In genomic region chr11:134907636-134908035, GRCh38 we compare ENCODE assay signal across 31 cellular contexts.
A peak's percentile ranks its signal among the peaks of the same experiment; 100 is the strongest.
DNase-seq lines count a peak whose midpoint lies in the region; ATAC-seq and TF ChIP-seq lines count a peak whose summit lies in the region.
"Had no signal": no experiment of that assay in that cellular context is flagged by ENCODE, and none has a peak within 500 bp of the region (broad histone marks: within the 10 kb centered on the region; RNA-seq: fewer than 3 reads in every experiment).

No MANE protein-coding gene starts in this region.

- ATAC-seq in Panc1: 0 out of 2 replicates have a peak, but pooled peaks have one; percentile 32
- ATAC-seq: A549; CD8-positive, alpha-beta T cell had no signal

- H4K20me1 ChIP-seq in BLaER1: no peaks in the 10 kb centered on the region
- H4K20me1 ChIP-seq: BLaER1 treated with 17β-estradiol and CSF1 and Interleukin-3, amounts not matched to agents 10 nM and 100 nM had no signal

- CTCF ChIA-PET in Panc1 (lab: Charles Lee): no interaction called here
- CTCF ChIA-PET in activated CD4-positive, alpha-beta memory T cell treated with anti-CD3 and anti-CD28 coated beads, Interleukin-2, amount 10 ng/mL, durations not matched to agents 7 days and 5 days (lab: Charles Lee): no interaction called here

- no peak for TF ChIP-seq EP300 in esophagus muscularis mucosa (IDR thresholded peaks at IDR 0.05)

- no peaks in the 10 kb centered on the region for H3K9me3 Mint-ChIP-seq in activated CD4-positive, alpha-beta memory T cell treated with anti-CD3 and anti-CD28 coated beads, Interleukin-2, amount 10 ng/mL, durations not matched to agents 7 days and 5 days
- H3K9me3 Mint-ChIP-seq: CD4-positive, alpha-beta memory T cell; CD4-positive, alpha-beta T cell; CD8-positive, alpha-beta T cell had no signal

- H3K4me1 ChIP-seq in BLaER1 (peaks cover 29% of the 10 kb centered on the region), Panc1 (ENCODE audit: control insufficient read depth, insufficient read depth, low read length) (no peaks in the 10 kb centered on the region), esophagus muscularis mucosa (peaks cover 0 to 14% (median 3%) of the 10 kb centered on the region in 4 donors)
- H3K4me1 ChIP-seq: A549, BE2C, Caco-2 had no signal

- 0 out of 2 replicates have a peak overlapping the region, but pooled peaks have one; percentile 90 for H3K4me2 ChIP-seq in BLaER1
- H3K4me2 ChIP-seq: A549 had no signal

- DNase-seq in Panc1 (ENCODE audit: low read depth, low spot score) (no peak), esophagus muscularis mucosa (ENCODE audit: extremely low spot score) (peak; percentile 55), SK-N-DZ (ENCODE audit: low spot score) (no peak), COR-L47 (lab: John Stamatoyannopoulos, UW) (no peak)
- DNase-seq in activated CD4-positive, alpha-beta memory T cell treated with anti-CD3 and anti-CD28 coated beads, Interleukin-2, amount 10 ng/mL, durations not matched to agents 7 days and 5 days: no peak
- DNase-seq: 8988T; ACHN; AML-193; BE2C; C1 segment of cervical spinal cord; Caco-2; Calu3; CD4-positive, alpha-beta memory T cell; CD4-positive, alpha-beta T cell; CD4-positive, CD25-positive, alpha-beta regulatory T cell; CD8-positive, alpha-beta memory T cell; CD8-positive, alpha-beta T cell; DMS 273 treated with DMSO at 0.1 percent for 48 hours; DMS153; DMS53; DMS79; DMS79 treated with DMSO at 0.1 percent for 48 hours; DND-41; EL had no signal

- H3K9me3 ChIP-seq in BLaER1: no peaks in the 10 kb centered on the region
- no peaks in the 10 kb centered on the region for H3K9me3 ChIP-seq in Panc1 (ENCODE audit: control insufficient read depth, insufficient read depth, low read depth, low read length)
- no peaks in the 10 kb centered on the region for H3K9me3 ChIP-seq in esophagus muscularis mucosa
- H3K9me3 ChIP-seq: A549; BE2C; BLaER1 treated with 17β-estradiol and CSF1 and Interleukin-3, amounts not matched to agents 10 nM and 100 nM; Caco-2 had no signal

- 87% methylated on average over 5 of the region's 5 CpGs for WGBS in esophagus muscularis mucosa

- TF ChIP-seq CTCF in Panc1 (IDR thresholded peaks at IDR 0.05) (no peak), esophagus muscularis mucosa (IDR thresholded peaks at IDR 0.05) (no peak)

- no peaks in the 10 kb centered on the region for H3K27me3 Mint-ChIP-seq in activated CD4-positive, alpha-beta memory T cell treated with anti-CD3 and anti-CD28 coated beads, Interleukin-2, amount 10 ng/mL, durations not matched to agents 7 days and 5 days
- H3K27me3 Mint-ChIP-seq: CD4-positive, CD25-positive, alpha-beta regulatory T cell had no signal

- H3K36me3 Mint-ChIP-seq in activated CD4-positive, alpha-beta memory T cell treated with anti-CD3 and anti-CD28 coated beads, Interleukin-2, amount 10 ng/mL, durations not matched to agents 7 days and 5 days (ENCODE audit: low read depth): no peaks in the 10 kb centered on the region
- H3K36me3 Mint-ChIP-seq: CD14-positive monocyte; CD4-positive, alpha-beta memory T cell; CD4-positive, CD25-positive, alpha-beta regulatory T cell; CD8-positive, alpha-beta memory T cell; CD8-positive, alpha-beta T cell had no signal

- H3K4me3 Mint-ChIP-seq in activated CD4-positive, alpha-beta memory T cell treated with anti-CD3 and anti-CD28 coated beads, Interleukin-2, amount 10 ng/mL, durations not matched to agents 7 days and 5 days: no peak overlapping the region
- H3K4me3 Mint-ChIP-seq: B cell; CD14-positive monocyte; CD4-positive, alpha-beta memory T cell; CD4-positive, alpha-beta T cell; CD4-positive, CD25-positive, alpha-beta regulatory T cell; CD8-positive, alpha-beta memory T cell; CD8-positive, alpha-beta T cell had no signal

- H3K9ac ChIP-seq in BLaER1: no peak overlapping the region
- H3K9ac ChIP-seq: BLaER1 treated with 17β-estradiol and CSF1 and Interleukin-3, amounts not matched to agents 10 nM and 100 nM had no signal

- no peak for TF ChIP-seq POLR2A in esophagus muscularis mucosa (IDR thresholded peaks at IDR 0.05; ENCODE audit: low read depth)

- in situ Hi-C loops in Panc1 (cut with HindIII; ENCODE audit: low pct_unique_long_range_greater_than_20kb, low sequenced_read_pairs): no loop called here

- H3K27me3 ChIP-seq in BLaER1 (no peaks in the 10 kb centered on the region), Panc1 (ENCODE audit: control insufficient read depth, insufficient read depth, low read length) (no peaks in the 10 kb centered on the region), esophagus muscularis mucosa (peaks cover 0 to 38% (median 7%) of the 10 kb centered on the region in 4 donors)

- intact Hi-C loops in Panc1 (cut with micrococcal nuclease; ENCODE audit: unreplicated experiment): no loop called here
- intact Hi-C loops in esophagus muscularis mucosa (cut with DNase I): no loop called here

- H3K4me3 ChIP-seq in BLaER1 (no peak overlapping the region), Panc1 (ENCODE audit: low read depth in 2 of 2, low read length in 2 of 2) (no peak overlapping the region), esophagus muscularis mucosa (no peak overlapping the region)
- H3K4me3 ChIP-seq: A549; BLaER1 treated with 17β-estradiol and CSF1 and Interleukin-3, amounts not matched to agents 10 nM and 100 nM had no signal

- BruUV-seq in Panc1 (replicated peaks; lab: Mats Ljungman, UMichigan): no TSS peak

- POLR2A ChIA-PET in Panc1 (lab: Charles Lee): no interaction called here
- POLR2A ChIA-PET in activated CD4-positive, alpha-beta memory T cell treated with anti-CD3 and anti-CD28 coated beads, Interleukin-2, amount 10 ng/mL, durations not matched to agents 7 days and 5 days (lab: Charles Lee): no interaction called here

- no peaks in the 10 kb centered on the region for H3K36me3 ChIP-seq in BLaER1
- H3K36me3 ChIP-seq in Panc1 (ENCODE audit: control insufficient read depth, insufficient read depth, low read length): no peaks in the 10 kb centered on the region
- no peaks in the 10 kb centered on the region for H3K36me3 ChIP-seq in esophagus muscularis mucosa
- H3K36me3 ChIP-seq: BE2C; BLaER1 treated with 17β-estradiol and CSF1 and Interleukin-3, amounts not matched to agents 10 nM and 100 nM had no signal

- H3K27ac ChIP-seq in BLaER1 (no peak overlapping the region), Panc1 (ENCODE audit: low read length) (no peak overlapping the region), esophagus muscularis mucosa (replicated peaks in 1 of 4) (no peak overlapping the region)
- H3K27ac ChIP-seq: 22Rv1; A549; BLaER1 treated with 17β-estradiol and CSF1 and Interleukin-3, amounts not matched to agents 10 nM and 100 nM; C4-2B had no signal

- H3K27ac Mint-ChIP-seq in activated CD4-positive, alpha-beta memory T cell treated with anti-CD3 and anti-CD28 coated beads, Interleukin-2, amount 10 ng/mL, durations not matched to agents 7 days and 5 days: no peak overlapping the region
- H3K27ac Mint-ChIP-seq: B cell; CD14-positive monocyte; CD4-positive, alpha-beta memory T cell; CD4-positive, alpha-beta T cell; CD4-positive, CD25-positive, alpha-beta regulatory T cell; CD8-positive, alpha-beta T cell had no signal

- no peaks in the 10 kb centered on the region for H3K4me1 Mint-ChIP-seq in activated CD4-positive, alpha-beta memory T cell treated with anti-CD3 and anti-CD28 coated beads, Interleukin-2, amount 10 ng/mL, durations not matched to agents 7 days and 5 days
- H3K4me1 Mint-ChIP-seq: B cell; CD14-positive monocyte; CD4-positive, alpha-beta memory T cell; CD4-positive, CD25-positive, alpha-beta regulatory T cell; CD8-positive, alpha-beta memory T cell had no signal
